Comparison of ENCODE assay signal across 20 cellular contexts in genomic region chr13:99230991-99231390, GRCh38. TPM values are rescaled to one million over a fixed set of nuclear protein-coding genes. Genes with fewer than 3 reads are reported as not detected.
DNase-seq lines count a peak whose midpoint lies in the region; ATAC-seq and TF ChIP-seq lines count a peak whose summit lies in the region.
"Had no signal": no experiment of that assay in that cellular context is flagged by ENCODE, and none has a peak within 500 bp of the region (broad histone marks: within the 10 kb centered on the region; RNA-seq: fewer than 3 reads in every experiment).

No MANE protein-coding gene starts in this region.

- no peaks in the 10 kb centered on the region for H3K27me3 Mint-ChIP-seq in stimulated activated naive B cell treated with anti-CD40 and anti-IgM and Interleukin-4, amounts not matched to agents 10 μg/mL and 1 μg/mL and 100 μg/mL, for 72 hours

- H3K36me3 ChIP-seq in heart right ventricle: no peaks in the 10 kb centered on the region
- no peaks in the 10 kb centered on the region for H3K36me3 ChIP-seq in effector memory CD4-positive, alpha-beta T cell (ENCODE audit: control insufficient read depth, insufficient read depth, low read length)
- H3K36me3 ChIP-seq: uterus had no signal

- H3K4me3 Mint-ChIP-seq in stimulated activated naive B cell treated with anti-CD40 and anti-IgM and Interleukin-4, amounts not matched to agents 10 μg/mL and 1 μg/mL and 100 μg/mL, for 72 hours: no peak overlapping the region

- CTCF ChIA-PET in RWPE1 (lab: Yijun Ruan, JAX): no interaction called here

- DNase-seq in heart right ventricle: no peak
- DNase-seq in cardiac septum (ENCODE audit: low spot score): no peak
- peak; percentile 63 for DNase-seq in NAMALWA (ENCODE audit: low spot score)
- DNase-seq in effector memory CD4-positive, alpha-beta T cell: no peak
- DNase-seq in stimulated activated naive B cell treated with anti-CD40 and anti-IgM and Interleukin-4, amounts not matched to agents 10 μg/mL and 1 μg/mL and 100 μg/mL, for 72 hours: no peak
- no peak for DNase-seq in RWPE1 (ENCODE audit: low spot score)
- no peak for DNase-seq in activated naive CD4-positive, alpha-beta T cell (lab: John Stamatoyannopoulos, UW)
- DNase-seq: activated CD4-positive, alpha-beta T cell treated with anti-CD3 and anti-CD28 coated beads for 4 hours; activated CD8-positive, alpha-beta memory T cell treated with anti-CD3 and anti-CD28 coated beads, Interleukin-2, amount 50 U/mL, for 4 hours; activated gamma-delta T cell treated with Interleukin-2 at 50 U/mL for 16 hours; anterior cingulate cortex; central memory CD4-positive, alpha-beta T cell; foreskin melanocyte; H7; mammary epithelial cell; stimulated activated CD8-positive, alpha-beta memory T cell treated with anti-CD3 and anti-CD28 coated beads, Interleukin-4, amount 100 ng/mL, for 48 hours; uterus had no signal

- H3K27ac Mint-ChIP-seq in stimulated activated naive B cell treated with anti-CD40 and anti-IgM and Interleukin-4, amounts not matched to agents 10 μg/mL and 1 μg/mL and 100 μg/mL, for 72 hours: peak overlapping the region; percentile 95

- no peak overlapping the region for H3K4me3 ChIP-seq in heart right ventricle
- no peak overlapping the region for H3K4me3 ChIP-seq in effector memory CD4-positive, alpha-beta T cell (ENCODE audit: insufficient read depth, low read depth, low read length, poor library complexity, severe bottlenecking)
- H3K4me3 ChIP-seq: uterus had no signal

- H3K27ac ChIP-seq in heart right ventricle: peak overlapping the region in 6 of 10 donors; percentile 33 to 84 (median 71)
- peak overlapping the region; percentile 14 for H3K27ac ChIP-seq in effector memory CD4-positive, alpha-beta T cell (ENCODE audit: insufficient read depth, low read length, poor library complexity, severe bottlenecking)
- H3K27ac ChIP-seq in RWPE1: no peak overlapping the region
- H3K27ac ChIP-seq: C4-2B, uterus had no signal

- H3K27me3 ChIP-seq in heart right ventricle: no peaks in the 10 kb centered on the region
- no peaks in the 10 kb centered on the region for H3K27me3 ChIP-seq in effector memory CD4-positive, alpha-beta T cell (replicated peaks; ENCODE audit: control insufficient read depth, insufficient read depth, low read length, poor library complexity, severe bottlenecking)
- H3K27me3 ChIP-seq: uterus had no signal

- TF ChIP-seq CTCF in heart right ventricle (IDR thresholded peaks at IDR 0.05): no peak
- TF ChIP-seq CTCF in RWPE1 (conservative IDR thresholded peaks at IDR 0.05; ENCODE audit: low read depth): no peak

- POLR2A ChIA-PET in RWPE1 (lab: Yijun Ruan, JAX; ENCODE audit: low non-redundant PET): no interaction called here

- H3K4me1 Mint-ChIP-seq in stimulated activated naive B cell treated with anti-CD40 and anti-IgM and Interleukin-4, amounts not matched to agents 10 μg/mL and 1 μg/mL and 100 μg/mL, for 72 hours: peaks cover 46 to 86% of the 10 kb centered on the region in 2 donors

- 71 to 86% methylated on average over 3 of the region's 3 CpGs for WGBS in heart right ventricle, 2 donors

- H3K9me3 Mint-ChIP-seq in stimulated activated naive B cell treated with anti-CD40 and anti-IgM and Interleukin-4, amounts not matched to agents 10 μg/mL and 1 μg/mL and 100 μg/mL, for 72 hours: no peaks in the 10 kb centered on the region

- no peaks in the 10 kb centered on the region for H3K9me3 ChIP-seq in heart right ventricle
- no peaks in the 10 kb centered on the region for H3K9me3 ChIP-seq in effector memory CD4-positive, alpha-beta T cell (ENCODE audit: control insufficient read depth, low read length)
- H3K9me3 ChIP-seq: uterus had no signal

- peaks cover 24 to 39% of the 10 kb centered on the region in 2 donors for H3K36me3 Mint-ChIP-seq in stimulated activated naive B cell treated with anti-CD40 and anti-IgM and Interleukin-4, amounts not matched to agents 10 μg/mL and 1 μg/mL and 100 μg/mL, for 72 hours

- ATAC-seq in heart right ventricle (no peak), GM18907 (IDR thresholded peaks at IDR 0.05; ENCODE audit: unreplicated experiment) (no peak)
- no peak for ATAC-seq in stimulated activated naive B cell treated with anti-CD40 and anti-IgM and Interleukin-4, amounts not matched to agents 10 μg/mL and 1 μg/mL and 100 μg/mL, for 72 hours (replicated peaks)

- peaks cover 0 to 70% (median 57%) of the 10 kb centered on the region in 9 donors for H3K4me1 ChIP-seq in heart right ventricle
- H3K4me1 ChIP-seq in effector memory CD4-positive, alpha-beta T cell (ENCODE audit: control insufficient read depth, insufficient read depth, low read length, poor library complexity, severe bottlenecking): peaks cover 42% of the 10 kb centered on the region
- H3K4me1 ChIP-seq: uterus had no signal

- intact Hi-C loops in heart right ventricle (cut with DNase I) (no loop called here), cardiac septum (cut with DNase I) (no loop called here)

RNA-seq across cellular contexts. Expression of gene GPR18, which starts 27.2 kb away (rescaled TPM):
- total RNA-seq in heart right ventricle (under 1 TPM in 1 of 10 donors, not detected in 9; 0.95 TPM), cardiac septum (not detected)
- not detected for polyA plus RNA-seq in heart right ventricle
- total RNA-seq: kidney epithelial cell, mammary epithelial cell had no signal
- polyA plus RNA-seq: mammary epithelial cell had no signal

RNA-seq across cellular contexts. Expression of gene UBAC2, which starts 30.3 kb away (rescaled TPM):
- total RNA-seq in heart right ventricle (10 to 100 TPM; 31.8 to 60.4 (median 47.0) TPM), cardiac septum (61.2 TPM)
- 10 to 100 TPM; 38.4 to 59.0 TPM for polyA plus RNA-seq in heart right ventricle
